ENCODE assay signal across 12 cellular contexts in the genomic region with DNA sequence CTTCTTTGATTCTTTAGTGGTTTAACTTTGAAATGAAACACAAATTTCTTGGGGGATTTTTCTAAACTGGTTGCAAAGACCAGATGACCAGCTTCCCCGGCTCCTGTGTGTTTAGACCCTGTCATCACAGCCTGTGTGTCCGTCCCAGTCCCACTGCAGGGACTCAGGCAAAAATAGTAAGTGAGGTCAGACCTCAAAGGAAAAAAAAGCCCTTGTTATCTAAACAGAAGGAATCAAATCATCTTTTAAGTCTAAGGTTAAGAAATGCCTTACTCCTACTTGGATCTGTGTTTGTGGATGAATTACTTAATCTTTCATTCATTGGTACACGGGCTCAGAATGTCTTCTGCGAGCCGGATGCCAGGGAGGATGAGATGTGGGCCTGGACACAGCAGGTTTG.
A peak's percentile ranks its signal among the peaks of the same experiment; 100 is the strongest.
DNase-seq lines count a peak whose midpoint lies in the region; ATAC-seq and TF ChIP-seq lines count a peak whose summit lies in the region.
"Had no signal": no experiment of that assay in that cellular context is flagged by ENCODE, and none has a peak within 500 bp of the region (broad histone marks: within the 10 kb centered on the region; RNA-seq: fewer than 3 reads in every experiment).

No MANE protein-coding gene starts in this region.

- H3K79me2 ChIP-seq in GM23338 (replicated peaks; ENCODE audit: insufficient read depth) = no peaks in the 10 kb centered on the region

- peaks cover 6% of the 10 kb centered on the region for H3K27me3 Mint-ChIP-seq in GM23338 (ENCODE audit: insufficient read depth, low read depth, poor library complexity)

- H3K36me3 Mint-ChIP-seq in GM23338 (ENCODE audit: low read depth) = no peaks in the 10 kb centered on the region

- H2AFZ ChIP-seq in GM23338 = peak overlapping the region; percentile 52; the same call in 1 of the 2 replicates

- no peak overlapping the region for H3K27ac Mint-ChIP-seq in GM23338

- 0 out of 2 replicates have a peak, but pooled peaks cover 5% of the 10 kb centered on the region for H3K9me2 ChIP-seq in GM23338 (ENCODE audit: insufficient read depth)

- no peak overlapping the region for H3K4me3 ChIP-seq in GM23338
- H3K4me3 ChIP-seq in ascending aorta = no peak overlapping the region
- H3K4me3 ChIP-seq in skeletal muscle satellite cell (ENCODE audit: low read length) = no peak overlapping the region
- H3K4me3 ChIP-seq: skin epidermis had no signal

- H3K4me3 Mint-ChIP-seq in GM23338 = no peak overlapping the region

- H3F3A ChIP-seq in GM23338 (replicated peaks; ENCODE audit: low read depth) = no peaks in the 10 kb centered on the region

- no peaks in the 10 kb centered on the region for H3K36me3 ChIP-seq in GM23338 (ENCODE audit: insufficient read depth)
- no peaks in the 10 kb centered on the region for H3K36me3 ChIP-seq in ascending aorta
- H3K36me3 ChIP-seq in skeletal muscle satellite cell (ENCODE audit: insufficient read depth, low read length) = no peaks in the 10 kb centered on the region

- no peaks in the 10 kb centered on the region for H4K20me1 ChIP-seq in GM23338 (replicated peaks; ENCODE audit: insufficient read depth)

- no peaks in the 10 kb centered on the region for H3K4me1 ChIP-seq in GM23338 (ENCODE audit: insufficient read depth)
- peaks cover 4 to 8% of the 10 kb centered on the region in 2 donors for H3K4me1 ChIP-seq in ascending aorta
- peaks cover 22% of the 10 kb centered on the region for H3K4me1 ChIP-seq in skeletal muscle satellite cell (ENCODE audit: control insufficient read depth, insufficient read depth, low read length)

- DNase-seq in GM23338 (ENCODE audit: low spot score) (no peak), ascending aorta (ENCODE audit: low spot score in 2 of 2) (no peak), kidney glomerular epithelial cell (lab: John Stamatoyannopoulos, UW) (peak; percentile 28), NCI-H748 (lab: John Stamatoyannopoulos, UW; ENCODE audit: unreplicated experiment) (no peak)
- DNase-seq: activated CD8-positive, alpha-beta memory T cell treated with anti-CD3 and anti-CD28 coated beads, Interleukin-2, amount 50 U/mL, for 48 hours; foreskin keratinocyte had no signal

- TF ChIP-seq CTCF in GM23338 (conservative IDR thresholded peaks at IDR 0.05; ENCODE audit: low read depth in 2 of 2) (no peak), ascending aorta (IDR thresholded peaks at IDR 0.05) (no peak)

- peak overlapping the region; percentile 57 for H3K9ac ChIP-seq in skeletal muscle satellite cell (ENCODE audit: low read depth, low read length)

- H3K27me3 ChIP-seq in GM23338 (ENCODE audit: insufficient read depth) = no peaks in the 10 kb centered on the region
- no peaks in the 10 kb centered on the region for H3K27me3 ChIP-seq in ascending aorta
- no peaks in the 10 kb centered on the region for H3K27me3 ChIP-seq in skeletal muscle satellite cell (ENCODE audit: control insufficient read depth, insufficient read depth, low read length)
- H3K27me3 ChIP-seq: foreskin keratinocyte had no signal

- intact Hi-C loops in ascending aorta (cut with DNase I) = loop anchor here (5.0 kb wide), 1 partner anchor 547 kb away; a partner anchor contains a TSS

- H3K9me3 ChIP-seq in ascending aorta (no peaks in the 10 kb centered on the region), skeletal muscle satellite cell (replicated peaks; ENCODE audit: low read length) (no peaks in the 10 kb centered on the region)

- no peaks in the 10 kb centered on the region for H3K4me1 Mint-ChIP-seq in GM23338

- H3K27ac ChIP-seq in GM23338 (ENCODE audit: low read depth) (no peak overlapping the region), ascending aorta (peak overlapping the region; percentile 17 to 53)
- H3K27ac ChIP-seq: foreskin keratinocyte, HL-60 had no signal

- H3K4me2 ChIP-seq in GM23338 (no peak overlapping the region), skeletal muscle satellite cell (ENCODE audit: low read length) (no peak overlapping the region)

- ATAC-seq in GM23338 (no peak), GM18511 (IDR thresholded peaks at IDR 0.05; ENCODE audit: unreplicated experiment) (no peak), GM21381 (IDR thresholded peaks at IDR 0.05; ENCODE audit: unreplicated experiment) (no peak), HG03097 (IDR thresholded peaks at IDR 0.05; ENCODE audit: low FRiP score, unreplicated experiment) (no peak)
- ATAC-seq: foreskin keratinocyte had no signal

- H3K9me3 Mint-ChIP-seq in GM23338 = no peaks in the 10 kb centered on the region

TF ChIP-seq in GM23338, 12 proteins besides CTCF, POLR2A, EP300 and RAD21 (continues in another document):
- TF ChIP-seq CREB1 (CRISPR knock-in tag; IDR thresholded peaks at IDR 0.05; ENCODE audit: low read depth) (no peak), JUNB (IDR thresholded peaks at IDR 0.05; ENCODE audit: unreplicated experiment) (no peak), ZNF331 (CRISPR knock-in tag; IDR thresholded peaks at IDR 0.05; ENCODE audit: low read depth) (no peak), EZH2 (IDR thresholded peaks at IDR 0.05; ENCODE audit: low read depth, unreplicated experiment) (no peak), ZNF114 (CRISPR knock-in tag; IDR thresholded peaks at IDR 0.05) (no peak), STAT1 (IDR thresholded peaks at IDR 0.05; ENCODE audit: unreplicated experiment) (no peak), NANOG (IDR thresholded peaks at IDR 0.05; ENCODE audit: borderline replicate concordance) (no peak), POLR2AphosphoS5 (IDR thresholded peaks at IDR 0.05; ENCODE audit: low read depth) (no peak), EZH2phosphoT487 (IDR thresholded peaks at IDR 0.05; ENCODE audit: unreplicated experiment) (no peak)
- TF ChIP-seq, protein P1, sequence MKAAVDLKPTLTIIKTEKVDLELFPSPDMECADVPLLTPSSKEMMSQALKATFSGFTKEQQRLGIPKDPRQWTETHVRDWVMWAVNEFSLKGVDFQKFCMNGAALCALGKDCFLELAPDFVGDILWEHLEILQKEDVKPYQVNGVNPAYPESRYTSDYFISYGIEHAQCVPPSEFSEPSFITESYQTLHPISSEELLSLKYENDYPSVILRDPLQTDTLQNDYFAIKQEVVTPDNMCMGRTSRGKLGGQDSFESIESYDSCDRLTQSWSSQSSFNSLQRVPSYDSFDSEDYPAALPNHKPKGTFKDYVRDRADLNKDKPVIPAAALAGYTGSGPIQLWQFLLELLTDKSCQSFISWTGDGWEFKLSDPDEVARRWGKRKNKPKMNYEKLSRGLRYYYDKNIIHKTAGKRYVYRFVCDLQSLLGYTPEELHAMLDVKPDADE (IDR thresholded peaks at IDR 0.05) = no peak
- TF ChIP-seq, protein P2, sequence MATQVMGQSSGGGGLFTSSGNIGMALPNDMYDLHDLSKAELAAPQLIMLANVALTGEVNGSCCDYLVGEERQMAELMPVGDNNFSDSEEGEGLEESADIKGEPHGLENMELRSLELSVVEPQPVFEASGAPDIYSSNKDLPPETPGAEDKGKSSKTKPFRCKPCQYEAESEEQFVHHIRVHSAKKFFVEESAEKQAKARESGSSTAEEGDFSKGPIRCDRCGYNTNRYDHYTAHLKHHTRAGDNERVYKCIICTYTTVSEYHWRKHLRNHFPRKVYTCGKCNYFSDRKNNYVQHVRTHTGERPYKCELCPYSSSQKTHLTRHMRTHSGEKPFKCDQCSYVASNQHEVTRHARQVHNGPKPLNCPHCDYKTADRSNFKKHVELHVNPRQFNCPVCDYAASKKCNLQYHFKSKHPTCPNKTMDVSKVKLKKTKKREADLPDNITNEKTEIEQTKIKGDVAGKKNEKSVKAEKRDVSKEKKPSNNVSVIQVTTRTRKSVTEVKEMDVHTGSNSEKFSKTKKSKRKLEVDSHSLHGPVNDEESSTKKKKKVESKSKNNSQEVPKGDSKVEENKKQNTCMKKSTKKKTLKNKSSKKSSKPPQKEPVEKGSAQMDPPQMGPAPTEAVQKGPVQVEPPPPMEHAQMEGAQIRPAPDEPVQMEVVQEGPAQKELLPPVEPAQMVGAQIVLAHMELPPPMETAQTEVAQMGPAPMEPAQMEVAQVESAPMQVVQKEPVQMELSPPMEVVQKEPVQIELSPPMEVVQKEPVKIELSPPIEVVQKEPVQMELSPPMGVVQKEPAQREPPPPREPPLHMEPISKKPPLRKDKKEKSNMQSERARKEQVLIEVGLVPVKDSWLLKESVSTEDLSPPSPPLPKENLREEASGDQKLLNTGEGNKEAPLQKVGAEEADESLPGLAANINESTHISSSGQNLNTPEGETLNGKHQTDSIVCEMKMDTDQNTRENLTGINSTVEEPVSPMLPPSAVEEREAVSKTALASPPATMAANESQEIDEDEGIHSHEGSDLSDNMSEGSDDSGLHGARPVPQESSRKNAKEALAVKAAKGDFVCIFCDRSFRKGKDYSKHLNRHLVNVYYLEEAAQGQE (IDR thresholded peaks at IDR 0.05; ENCODE audit: unreplicated experiment) = no peak
